ENCODE assay signal across 1 cellular context in genomic region chr15:76966051-76966450, GRCh38. TPM values are rescaled to one million over a fixed set of nuclear protein-coding genes. Genes with fewer than 3 reads are reported as not detected.
"Had no signal": no experiment of that assay in that cellular context is flagged by ENCODE, and none has a peak within 500 bp of the region (broad histone marks: within the 10 kb centered on the region; RNA-seq: fewer than 3 reads in every experiment).

No MANE protein-coding gene starts in this region.

RNA-seq across cellular contexts. Expression of gene PSTPIP1, which starts 28.9 kb away (rescaled TPM):
- total RNA-seq: osteoblast had no signal
